ENCODE assay signal across 10 cellular contexts in the genomic region with DNA sequence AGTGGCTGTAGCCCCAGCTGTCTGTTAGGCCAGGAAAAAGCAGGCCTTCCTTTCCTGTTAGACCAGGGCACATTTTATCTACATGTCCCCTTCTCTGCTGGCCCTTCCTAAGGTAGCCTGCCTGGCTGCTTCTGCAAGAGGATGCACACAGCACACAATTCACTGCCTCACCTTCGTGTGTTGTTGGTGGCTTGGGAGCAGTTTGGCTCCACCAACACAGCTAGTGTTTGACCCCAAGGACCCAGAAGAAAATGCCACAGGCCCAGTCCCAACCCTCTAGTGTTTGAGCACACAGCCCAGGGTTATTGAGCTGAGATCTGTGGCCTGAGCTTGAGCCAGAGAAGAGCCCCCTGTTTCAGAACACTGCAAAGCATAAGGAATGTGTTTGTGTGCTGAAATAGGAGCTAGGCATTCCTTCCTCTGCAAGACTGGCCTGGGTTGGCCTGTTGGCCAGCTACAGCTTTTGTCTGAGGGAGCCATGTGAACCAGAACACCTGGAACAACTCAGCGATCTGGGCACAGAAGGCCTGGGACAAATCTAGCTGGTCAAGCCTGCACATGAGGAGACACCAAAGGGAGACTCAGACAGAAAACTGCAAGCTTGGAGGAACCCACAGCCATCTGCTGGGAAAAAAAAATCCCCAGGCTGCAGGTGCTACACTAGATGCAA.
"Had no signal": no experiment of that assay in that cellular context is flagged by ENCODE, and none has a peak within 500 bp of the region (broad histone marks: within the 10 kb centered on the region; RNA-seq: fewer than 3 reads in every experiment).

No MANE protein-coding gene starts in this region.

- H3K4me3 ChIP-seq: dorsolateral prefrontal cortex, esophagus muscularis mucosa, lower lobe of right lung, tibial artery had no signal

- H3K4me1 ChIP-seq: lower lobe of right lung, tibial artery had no signal

- H3K36me3 ChIP-seq: esophagus muscularis mucosa, lower lobe of right lung, tibial artery had no signal

- H3K27ac ChIP-seq: dorsolateral prefrontal cortex, esophagus muscularis mucosa, lower lobe of right lung, tibial artery had no signal

- DNase-seq: activated CD4-positive, alpha-beta T cell treated with anti-CD3 and anti-CD28 coated beads, Interleukin-2, amount 50 U/mL, for 1 hour; activated CD8-positive, alpha-beta memory T cell treated with anti-CD3 and anti-CD28 coated beads for 24 hours; activated naive CD4-positive, alpha-beta T cell treated with Interleukin-2 at 50 U/mL for 16 hours; dorsolateral prefrontal cortex; left cardiac atrium; lower lobe of right lung; T-helper 9 cell; tibial artery had no signal

- H3K27me3 ChIP-seq: esophagus muscularis mucosa, tibial artery had no signal

- H3K9me3 ChIP-seq: esophagus muscularis mucosa, lower lobe of right lung, tibial artery had no signal

- ATAC-seq: activated CD4-positive, CD25-positive, alpha-beta regulatory T cell treated with anti-CD3 and anti-CD28 coated beads, Interleukin-2, amount 50 U/mL, for 24 hours; left cardiac atrium had no signal
